ENCODE assay signal across 12 cellular contexts in the genomic region with DNA sequence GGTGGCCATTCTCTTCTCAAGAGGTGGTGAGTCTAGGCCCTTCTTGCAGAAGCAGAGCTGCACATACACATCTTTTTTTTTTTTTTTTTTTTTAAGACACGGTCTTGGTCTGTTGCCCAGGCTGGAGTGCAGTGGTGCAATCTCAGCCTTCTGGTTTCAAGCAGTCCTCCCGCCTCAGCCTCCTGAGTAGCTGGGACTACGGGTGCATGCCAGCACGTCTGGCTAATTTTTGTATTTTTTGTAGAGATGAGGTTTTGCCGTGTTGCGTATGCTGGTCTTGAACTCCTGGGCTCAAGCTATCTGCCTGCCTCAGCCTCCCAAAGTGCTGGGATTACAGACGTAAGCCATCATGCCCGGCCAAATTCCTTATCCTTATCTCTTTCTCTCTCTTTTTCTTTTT. TPM values are rescaled to one million over a fixed set of nuclear protein-coding genes. Genes with fewer than 3 reads are reported as not detected.
"Had no signal": no experiment of that assay in that cellular context is flagged by ENCODE, and none has a peak within 500 bp of the region (broad histone marks: within the 10 kb centered on the region; RNA-seq: fewer than 3 reads in every experiment).

No MANE protein-coding gene starts in this region.

RNA-seq across cellular contexts. Expression of a gene that starts 21.6 kb away (rescaled TPM):
- total RNA-seq: activated B cell treated with CpG ODN at 0.5 μM for 24 hours; activated CD4-positive, alpha-beta memory T cell treated with anti-CD3 and anti-CD28 coated beads, Interleukin-2, amount 10 ng/mL, durations not matched to agents 7 days and 5 days; activated CD4-positive, alpha-beta T cell treated with anti-CD3 and anti-CD28 coated beads, Interleukin-2, amount 10 ng/mL, durations not matched to agents 24 days and 14 days; activated CD8-positive, alpha-beta memory T cell treated with anti-CD3 and anti-CD28 coated beads, Interleukin-2, amount 10 ng/mL, durations not matched to agents 7 days and 5 days; activated CD8-positive, alpha-beta T cell treated with anti-CD3 and anti-CD28 coated beads, Interleukin-2, amount 10 ng/mL, durations not matched to agents 7 days and 5 days; activated naive CD8-positive, alpha-beta T cell treated with anti-CD3 and anti-CD28 coated beads, Interleukin-2, amount 10 ng/mL, durations not matched to agents 7 days and 5 days; activated T-helper 2 cell treated with anti-CD3 and anti-CD28 coated beads, Interferon-gamma antibody, Interleukin-2, Interleukin-4, amounts not matched to agents 10 μg/mL and 5 μg/mL and 100 μg/mL, durations not matched to agents 14 hours and 24 hours and 36 hours; cardiac muscle cell; T-cell; T-helper 1 cell treated with Interleukin-12 subunit alpha and Interleukin-12 subunit beta and Interleukin-4 antibody, amounts not matched to agents 30 ng/mL and 1 ng/mL, for 36 hours; T-helper 17 cell; T-helper 2 cell treated with Interferon-gamma antibody and Interleukin-4, amounts not matched to agents 100 ng/mL and 5 ng/mL, for 36 hours had no signal
